10 cellular contexts compared by ENCODE assay signal in the genomic region with DNA sequence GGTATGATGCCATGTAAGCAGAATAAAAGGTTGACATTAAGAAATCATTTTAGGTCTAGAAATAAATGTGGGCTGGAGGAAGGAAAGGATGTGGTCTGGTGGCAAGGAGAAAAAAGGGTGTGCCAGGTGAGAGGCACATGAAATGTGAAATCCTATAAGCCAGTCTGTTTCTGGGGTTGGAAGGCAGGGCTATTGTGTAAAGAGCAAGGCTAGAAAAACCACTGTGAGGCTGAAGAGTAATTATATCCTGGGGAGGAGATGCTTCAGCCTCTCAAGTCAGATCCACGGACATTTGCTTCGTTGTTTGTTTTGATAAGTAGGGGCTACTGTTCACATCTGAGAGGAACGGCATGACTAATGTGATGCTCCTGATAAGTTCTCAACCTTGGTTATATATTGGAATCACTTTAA.
DNase-seq lines count a peak whose midpoint lies in the region; ATAC-seq and TF ChIP-seq lines count a peak whose summit lies in the region.
"Had no signal": no experiment of that assay in that cellular context is flagged by ENCODE, and none has a peak within 500 bp of the region (broad histone marks: within the 10 kb centered on the region; RNA-seq: fewer than 3 reads in every experiment).

No MANE protein-coding gene starts in this region.

- peak; percentile 66 for DNase-seq in EH (ENCODE audit: low read depth)
- DNase-seq in HCEC 1CT: peak; percentile 36
- peak; percentile 10 for DNase-seq in RPMI8226
- peak; percentile 29 for DNase-seq in fibroblast of pulmonary artery (ENCODE audit: low read depth)
- no peak for DNase-seq in RKO (ENCODE audit: low spot score)
- no peak for DNase-seq in esophagus muscularis mucosa (ENCODE audit: extremely low spot score)
- DNase-seq: left ventricle myocardium superior had no signal

- no peaks in the 10 kb centered on the region for H3K36me3 ChIP-seq in esophagus muscularis mucosa
- H3K36me3 ChIP-seq: SJSA1 had no signal

- TF ChIP-seq EP300 in esophagus muscularis mucosa (IDR thresholded peaks at IDR 0.05): no peak

- H3K4me3 ChIP-seq in fibroblast of pulmonary artery (replicated peaks; ENCODE audit: low read depth, low read length): no peak overlapping the region
- H3K4me3 ChIP-seq in esophagus muscularis mucosa: no peak overlapping the region
- H3K4me3 ChIP-seq: SJSA1 had no signal

- intact Hi-C loops in esophagus muscularis mucosa (cut with DNase I): no loop called here

- H3K27ac ChIP-seq in esophagus muscularis mucosa (replicated peaks in 1 of 4): no peak overlapping the region
- H3K27ac ChIP-seq: SJSA1 had no signal

- no peaks in the 10 kb centered on the region for H3K9me3 ChIP-seq in esophagus muscularis mucosa
- H3K9me3 ChIP-seq: SJSA1 had no signal

- 58% methylated on average over 3 of the region's 3 CpGs for WGBS in esophagus muscularis mucosa

- TF ChIP-seq CTCF in fibroblast of pulmonary artery (IDR thresholded peaks at IDR 0.05; ENCODE audit: low read length, missing control alignments) (no peak), esophagus muscularis mucosa (IDR thresholded peaks at IDR 0.05) (no peak)

- no peaks in the 10 kb centered on the region for H3K27me3 ChIP-seq in esophagus muscularis mucosa
- H3K27me3 ChIP-seq: SJSA1 had no signal

- no peak for TF ChIP-seq POLR2A in esophagus muscularis mucosa (IDR thresholded peaks at IDR 0.05; ENCODE audit: low read depth)

- peaks cover 0 to 13% (median 7%) of the 10 kb centered on the region in 4 donors for H3K4me1 ChIP-seq in esophagus muscularis mucosa

- ATAC-seq in GM21717 (IDR thresholded peaks at IDR 0.05; ENCODE audit: unreplicated experiment) (no peak), GM21825 (IDR thresholded peaks at IDR 0.05; ENCODE audit: unreplicated experiment) (no peak)

Comparison
In these comparisons a context has a peak if more than half of its experiments do, and no peak if none do; other contexts are left out.
1. DNase-seq: peak in EH (single experiment), HCEC 1CT (single experiment), RPMI8226 (single experiment) and fibroblast of pulmonary artery (single experiment); none in RKO (single experiment) and esophagus muscularis mucosa (single experiment).